ENCODE assay signal across 9 cellular contexts in the genomic region with DNA sequence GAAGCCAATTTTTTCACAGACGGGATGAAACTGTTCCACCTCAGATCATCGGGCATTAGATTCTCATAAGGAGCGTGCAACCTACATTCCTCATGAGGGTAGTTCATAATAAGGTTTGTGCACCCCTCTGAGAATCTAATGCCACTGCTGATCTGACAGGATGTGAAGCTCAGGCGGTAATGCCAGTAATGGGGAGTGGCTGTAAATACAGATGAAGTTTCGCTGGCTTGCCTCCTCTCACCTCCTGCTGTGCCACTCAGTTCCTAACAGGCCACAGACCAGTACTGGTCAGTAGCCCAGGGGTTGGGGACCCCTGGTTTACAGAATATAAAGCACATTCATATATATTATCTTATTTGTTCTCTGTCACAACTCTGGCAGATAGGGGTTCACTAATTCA. TPM values are rescaled to one million over a fixed set of nuclear protein-coding genes. Genes with fewer than 3 reads are reported as not detected.
A peak's percentile ranks its signal among the peaks of the same experiment; 100 is the strongest.
DNase-seq lines count a peak whose midpoint lies in the region; ATAC-seq and TF ChIP-seq lines count a peak whose summit lies in the region.
"Had no signal": no experiment of that assay in that cellular context is flagged by ENCODE, and none has a peak within 500 bp of the region (broad histone marks: within the 10 kb centered on the region; RNA-seq: fewer than 3 reads in every experiment).

No MANE protein-coding gene starts in this region.

- no peak overlapping the region for H3K4me2 ChIP-seq in neural progenitor cell

- intact Hi-C loops in CD8-positive, alpha-beta T cell (cut with DNase I, micrococcal nuclease), result loop anchor here in 1 of 2 experiments (10.0 kb wide), 1 partner anchor 402 kb away; a partner anchor contains a TSS

- in situ Hi-C loops in ACHN (cut with HindIII; ENCODE audit: low pct_ligation_motif_present, low pct_unique_long_range_greater_than_20kb, low sequenced_read_pairs), result no loop called here

- no peak overlapping the region for H3K27ac ChIP-seq in CD8-positive, alpha-beta T cell (ENCODE audit: low read depth, low read length)
- H3K27ac ChIP-seq in neural progenitor cell, result no peak overlapping the region

- no peak for ATAC-seq in CD8-positive, alpha-beta T cell
- no peak for ATAC-seq in central memory CD8-positive, alpha-beta T cell (replicated peaks; ENCODE audit: extremely low read depth, poor library complexity, severe bottlenecking)
- no peak for ATAC-seq in GM19467 (IDR thresholded peaks at IDR 0.05; ENCODE audit: unreplicated experiment)
- no peak for ATAC-seq in HG02885 (IDR thresholded peaks at IDR 0.05; ENCODE audit: poor library complexity, unreplicated experiment)

- peak overlapping the region; percentile 86 for H3K4me3 Mint-ChIP-seq in CD8-positive, alpha-beta T cell
- 0 out of 2 replicates have a peak overlapping the region, but pooled peaks have one; percentile 73 for H3K4me3 Mint-ChIP-seq in HFFc6
- H3K4me3 Mint-ChIP-seq in central memory CD8-positive, alpha-beta T cell, result peak overlapping the region; percentile 83
- H3K4me3 Mint-ChIP-seq in neural progenitor cell, result peak overlapping the region; percentile 83

- peaks cover 45% of the 10 kb centered on the region for H3K4me1 Mint-ChIP-seq in CD8-positive, alpha-beta T cell (ENCODE audit: low read depth)
- peaks cover 48% of the 10 kb centered on the region for H3K4me1 Mint-ChIP-seq in HFFc6 (ENCODE audit: low read depth)
- peaks cover 43% of the 10 kb centered on the region for H3K4me1 Mint-ChIP-seq in central memory CD8-positive, alpha-beta T cell
- H3K4me1 Mint-ChIP-seq in neural progenitor cell, result peaks cover 29% of the 10 kb centered on the region

- H4K20me1 ChIP-seq in neural progenitor cell (ENCODE audit: low read depth), result no peaks in the 10 kb centered on the region

- no peaks in the 10 kb centered on the region for H3K9me3 ChIP-seq in CD8-positive, alpha-beta T cell (ENCODE audit: low read length)
- no peaks in the 10 kb centered on the region for H3K9me3 ChIP-seq in neural progenitor cell (ENCODE audit: low read depth)
- H3K9me3 ChIP-seq: adrenal gland, SJSA1 had no signal

- H3K36me3 Mint-ChIP-seq in CD8-positive, alpha-beta T cell, result peaks cover 3% of the 10 kb centered on the region
- H3K36me3 Mint-ChIP-seq in HFFc6 (ENCODE audit: low read depth), result peaks cover 16% of the 10 kb centered on the region
- H3K36me3 Mint-ChIP-seq in central memory CD8-positive, alpha-beta T cell (ENCODE audit: insufficient read depth), result peaks cover 14% of the 10 kb centered on the region
- H3K36me3 Mint-ChIP-seq in neural progenitor cell, result peaks cover 12% of the 10 kb centered on the region

- no peaks in the 10 kb centered on the region for H3K27me3 Mint-ChIP-seq in CD8-positive, alpha-beta T cell (ENCODE audit: low read depth)
- no peaks in the 10 kb centered on the region for H3K27me3 Mint-ChIP-seq in HFFc6 (ENCODE audit: insufficient read depth)
- no peaks in the 10 kb centered on the region for H3K27me3 Mint-ChIP-seq in central memory CD8-positive, alpha-beta T cell
- peaks cover 2% of the 10 kb centered on the region for H3K27me3 Mint-ChIP-seq in neural progenitor cell (ENCODE audit: insufficient read depth, low read depth)

- CTCF ChIA-PET in CD8-positive, alpha-beta T cell (lab: Charles Lee), result interaction anchor here (0.8 to 2.5 kb wide), 2 partner anchors 64 to 68 kb away, joined by 3 to 16 read pairs; no protein-coding TSS in a partner anchor

- peaks cover 13% of the 10 kb centered on the region for H3F3A ChIP-seq in neural progenitor cell (ENCODE audit: low read depth)

- no peak for TF ChIP-seq CTCF in CD8-positive, alpha-beta T cell (IDR thresholded peaks at IDR 0.05)
- TF ChIP-seq CTCF in HFFc6 (IDR thresholded peaks at IDR 0.05) (no peak), neural progenitor cell (IDR thresholded peaks at IDR 0.05) (no peak)

- H3K27me3 ChIP-seq in CD8-positive, alpha-beta T cell (ENCODE audit: insufficient read depth, low read length), result no peaks in the 10 kb centered on the region
- no peaks in the 10 kb centered on the region for H3K27me3 ChIP-seq in neural progenitor cell
- H3K27me3 ChIP-seq: adrenal gland, SJSA1 had no signal

- peaks cover 43% of the 10 kb centered on the region for H3K4me1 ChIP-seq in CD8-positive, alpha-beta T cell (ENCODE audit: insufficient read depth, low read length)
- H3K4me1 ChIP-seq in neural progenitor cell, result peaks cover 3% of the 10 kb centered on the region

- H3K36me3 ChIP-seq in CD8-positive, alpha-beta T cell (ENCODE audit: insufficient read depth, low read length), result no peaks in the 10 kb centered on the region
- H3K36me3 ChIP-seq in neural progenitor cell, result no peaks in the 10 kb centered on the region
- H3K36me3 ChIP-seq: adrenal gland had no signal

- no peaks in the 10 kb centered on the region for H3K9me3 Mint-ChIP-seq in CD8-positive, alpha-beta T cell
- H3K9me3 Mint-ChIP-seq in HFFc6, result no peaks in the 10 kb centered on the region
- H3K9me3 Mint-ChIP-seq in central memory CD8-positive, alpha-beta T cell, result no peaks in the 10 kb centered on the region
- H3K9me3 Mint-ChIP-seq in neural progenitor cell, result peaks cover 3% of the 10 kb centered on the region

- POLR2A ChIA-PET in CD8-positive, alpha-beta T cell (lab: Charles Lee), result no interaction called here

- DNase-seq in CD8-positive, alpha-beta T cell, result no peak
- DNase-seq in HFFc6, result no peak
- DNase-seq in central memory CD8-positive, alpha-beta T cell (ENCODE audit: low spot score in 2 of 2), result no peak
- DNase-seq in neural progenitor cell (ENCODE audit: low spot score), result no peak
- no peak for DNase-seq in ACHN

- peak overlapping the region; percentile 81 for H3K27ac Mint-ChIP-seq in CD8-positive, alpha-beta T cell
- H3K27ac Mint-ChIP-seq in HFFc6 (peak overlapping the region; percentile 82), neural progenitor cell (no peak overlapping the region)
- H3K27ac Mint-ChIP-seq in central memory CD8-positive, alpha-beta T cell (ENCODE audit: low read depth), result peak overlapping the region; percentile 96

- H3K79me2 ChIP-seq in neural progenitor cell (ENCODE audit: low read depth), result peaks cover 28% of the 10 kb centered on the region

- H3K4me3 ChIP-seq in CD8-positive, alpha-beta T cell (ENCODE audit: low read depth, low read length), result no peak overlapping the region
- no peak overlapping the region for H3K4me3 ChIP-seq in neural progenitor cell

- no peak overlapping the region for H2AFZ ChIP-seq in neural progenitor cell (replicated peaks)

- no peak overlapping the region for H3K9ac ChIP-seq in neural progenitor cell

RNA-seq across cellular contexts. Expression of a gene that starts 2.1 kb away (rescaled TPM):
- 10 to 100 TPM; 13.5 to 13.8 TPM for total RNA-seq in CD8-positive, alpha-beta T cell
- 10 to 100 TPM; 25.0 to 34.8 (median 27.2) TPM for total RNA-seq in HFFc6 (2021; fragmentation: NEBNext Ultra II Directional; extraction: Animal tissue kit (Norgen Biotek cat#: 25700))
- total RNA-seq in neural progenitor cell (ENCODE audit: low replicate concordance), result 10.0 and 14.8 TPM in 2 replicates
